Comparison of ENCODE assay signal across 8 cellular contexts in the genomic region with DNA sequence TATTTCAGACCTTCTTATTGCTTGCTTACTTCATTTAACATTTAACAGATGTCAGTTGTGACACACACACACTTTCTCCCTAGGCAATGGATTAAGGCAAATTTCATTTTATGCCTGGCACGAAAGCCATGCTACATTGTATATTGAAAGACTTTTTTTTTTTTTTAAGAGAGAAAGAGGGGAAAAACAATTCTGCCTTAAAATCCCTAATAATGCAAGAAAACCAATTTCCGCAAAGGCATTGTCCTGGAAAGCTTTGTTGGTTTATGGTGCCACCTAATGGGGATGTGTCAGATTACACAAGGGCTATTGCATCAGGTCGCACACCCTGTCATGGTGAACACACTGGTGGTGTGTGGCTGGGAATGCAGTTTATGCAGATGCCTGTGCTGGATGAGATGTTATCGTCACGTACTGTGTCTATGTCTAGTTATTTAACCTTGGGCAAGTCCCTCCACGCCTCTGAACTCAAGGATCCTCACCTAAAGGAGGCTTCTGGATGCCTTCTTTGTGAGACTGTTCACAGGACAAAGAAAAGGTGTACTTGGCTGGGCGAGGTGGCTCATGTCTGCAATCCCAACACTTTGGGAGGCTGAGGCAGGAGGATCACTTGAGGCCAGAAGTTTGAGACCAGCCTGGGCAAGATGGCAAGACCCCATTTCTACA.
DNase-seq lines count a peak whose midpoint lies in the region; ATAC-seq lines count a peak whose summit lies in the region.

No MANE protein-coding gene starts in this region.

- H3K4me1 Mint-ChIP-seq in memory B cell: no peaks in the 10 kb centered on the region

- H3K4me2 ChIP-seq in BLaER1: no peak overlapping the region

- no peak overlapping the region for H3K9ac ChIP-seq in BLaER1

- peak overlapping the region; percentile 25; the same call in 1 of the 2 replicates for H3K27ac ChIP-seq in BLaER1

- H3K4me3 Mint-ChIP-seq in memory B cell: no peak overlapping the region

- peaks cover 17% of the 10 kb centered on the region for H3K27me3 Mint-ChIP-seq in memory B cell

- ATAC-seq in GM19025 (IDR thresholded peaks at IDR 0.05; ENCODE audit: low read depth, unreplicated experiment): peak; percentile 79
- peak; percentile 73 for ATAC-seq in HG03460 (IDR thresholded peaks at IDR 0.05; ENCODE audit: unreplicated experiment)
- ATAC-seq in memory B cell (ENCODE audit: low read depth): peak; percentile 95

- H3K36me3 ChIP-seq in BLaER1: no peaks in the 10 kb centered on the region

- H3K27ac Mint-ChIP-seq in memory B cell: no peak overlapping the region

- H3K4me3 ChIP-seq in BLaER1: no peak overlapping the region

- H3K9me3 Mint-ChIP-seq in memory B cell: no peaks in the 10 kb centered on the region

- no peaks in the 10 kb centered on the region for H3K36me3 Mint-ChIP-seq in memory B cell

- no peaks in the 10 kb centered on the region for H3K27me3 ChIP-seq in BLaER1

- DNase-seq in NCI-H748 treated with DMSO at 0.1 percent for 48 hours (lab: John Stamatoyannopoulos, UW) (peak; percentile 7), memory B cell (ENCODE audit: low spot score in 2 of 2) (peak; percentile 73 to 78)
- DNase-seq in activated CD4-positive, alpha-beta T cell treated with anti-CD3 and anti-CD28 coated beads, Interleukin-2, amount 50 U/mL, for 4 hours: peak; percentile 67 to 68
- peak; percentile 65 for DNase-seq in effector CD4-positive, alpha-beta T cell
- peak; percentile 50 to 56 for DNase-seq in stimulated activated CD8-positive, alpha-beta memory T cell treated with anti-CD3 and anti-CD28 coated beads, Interleukin-15, amount 100 ng/mL, for 48 hours (ENCODE audit: low read depth in 2 of 2)

- no peaks in the 10 kb centered on the region for H3K4me1 ChIP-seq in BLaER1

- H4K20me1 ChIP-seq in BLaER1: no peaks in the 10 kb centered on the region

- no peaks in the 10 kb centered on the region for H3K9me3 ChIP-seq in BLaER1

Comparison
In these comparisons a context has a peak if more than half of its experiments do, and no peak if none do; other contexts are left out.
1. DNase-seq: peak in every context shown above with its lines; median percentile 76 in memory B cell; 68 in activated CD4-positive, alpha-beta T cell treated with anti-CD3 and anti-CD28 coated beads, Interleukin-2, amount 50 U/mL, for 4 hours; 65 in effector CD4-positive, alpha-beta T cell; 53 in stimulated activated CD8-positive, alpha-beta memory T cell treated with anti-CD3 and anti-CD28 coated beads, Interleukin-15, amount 100 ng/mL, for 48 hours; 7 in NCI-H748 treated with DMSO at 0.1 percent for 48 hours.